22 cellular contexts compared by ENCODE assay signal in the genomic region with DNA sequence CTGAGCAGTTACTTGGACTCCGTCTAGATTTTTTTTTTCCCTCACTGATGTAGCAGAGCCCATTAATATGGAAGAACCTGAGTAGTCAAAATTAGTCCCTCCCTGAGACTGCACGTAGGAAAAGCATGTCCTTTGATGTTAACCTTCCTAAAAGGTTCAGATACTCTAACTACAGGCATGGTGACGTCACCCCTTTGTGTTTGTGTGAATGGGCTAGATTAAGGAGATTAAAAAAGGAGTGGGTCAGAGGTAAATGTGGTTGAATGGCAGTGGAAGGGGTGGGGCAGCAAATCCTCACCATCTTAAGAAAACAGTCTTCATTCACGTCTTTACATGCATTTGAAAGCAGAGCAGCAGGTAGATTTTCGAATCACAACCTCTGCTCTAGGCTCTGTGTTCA.
DNase-seq lines count a peak whose midpoint lies in the region; ATAC-seq lines count a peak whose summit lies in the region.
"Had no signal": no experiment of that assay in that cellular context is flagged by ENCODE, and none has a peak within 500 bp of the region (broad histone marks: within the 10 kb centered on the region; RNA-seq: fewer than 3 reads in every experiment).

No MANE protein-coding gene starts in this region.

- no peaks in the 10 kb centered on the region for H3K27me3 Mint-ChIP-seq in activated naive CD4-positive, alpha-beta T cell treated with anti-CD3 and anti-CD28 coated beads, Interleukin-2, amount 10 ng/mL, durations not matched to agents 7 days and 5 days
- H3K27me3 Mint-ChIP-seq: activated B cell treated with CpG ODN at 0.5 μM for 24 hours; activated CD8-positive, alpha-beta T cell treated with anti-CD3 and anti-CD28 coated beads for 36 hours; effector memory CD8-positive, alpha-beta T cell; naive thymus-derived CD8-positive, alpha-beta T cell had no signal

- no peaks in the 10 kb centered on the region for H3K36me3 Mint-ChIP-seq in activated naive CD4-positive, alpha-beta T cell treated with anti-CD3 and anti-CD28 coated beads, Interleukin-2, amount 10 ng/mL, durations not matched to agents 7 days and 5 days
- H3K36me3 Mint-ChIP-seq: activated naive CD4-positive, alpha-beta T cell treated with anti-CD3 and anti-CD28 coated beads, Interleukin-2, amount 50 U/mL, for 24 hours; naive thymus-derived CD8-positive, alpha-beta T cell had no signal

- ATAC-seq in esophagus mucosa (peak; percentile 100), HG02885 (IDR thresholded peaks at IDR 0.05; ENCODE audit: poor library complexity, unreplicated experiment) (no peak)
- ATAC-seq: activated CD8-positive, alpha-beta T cell treated with anti-CD3 and anti-CD28 coated beads for 36 hours; effector memory CD8-positive, alpha-beta T cell; heart left ventricle; naive thymus-derived CD8-positive, alpha-beta T cell; Panc1; stimulated activated naive CD8-positive, alpha-beta T cell treated with anti-CD3 and anti-CD28 coated beads, Interleukin-15, Interleukin-2, amounts not matched to agents 100 U/mL and 50 U/mL, for 24 hours had no signal

- DNase-seq in NCI-H748 (lab: John Stamatoyannopoulos, UW; ENCODE audit: unreplicated experiment), result peak; percentile 51
- DNase-seq in NCI-H748 treated with DMSO at 0.1 percent for 48 hours (lab: John Stamatoyannopoulos, UW), result no peak
- DNase-seq in NCI-H82 (lab: John Stamatoyannopoulos, UW), result peak; percentile 79
- DNase-seq in ureter (ENCODE audit: low spot score), result peak; percentile 50
- no peak for DNase-seq in NCI-H2171 treated with DMSO at 0.1 percent for 48 hours (lab: John Stamatoyannopoulos, UW)
- DNase-seq in activated naive CD4-positive, alpha-beta T cell treated with anti-CD3 and anti-CD28 coated beads, Interleukin-2, amount 10 ng/mL, durations not matched to agents 7 days and 5 days, result no peak
- DNase-seq: activated B cell treated with CpG ODN at 0.5 μM for 24 hours; activated CD8-positive, alpha-beta T cell treated with anti-CD3 and anti-CD28 coated beads for 36 hours; activated T-cell treated with anti-CD3 and anti-CD28 coated beads, Interleukin-2, amount 50 U/mL, for 48 hours; effector memory CD8-positive, alpha-beta T cell; heart left ventricle; KBM-7; mesenchymal stem cell; naive thymus-derived CD8-positive, alpha-beta T cell; NCI-H2029; NCI-H526; stimulated activated naive CD8-positive, alpha-beta T cell treated with anti-CD3 and anti-CD28 coated beads, Interleukin-15, Interleukin-2, amounts not matched to agents 100 U/mL and 50 U/mL, for 24 hours; transverse colon had no signal

- CTCF ChIA-PET in activated naive CD4-positive, alpha-beta T cell treated with anti-CD3 and anti-CD28 coated beads, Interleukin-2, amount 10 ng/mL, durations not matched to agents 7 days and 5 days (lab: Charles Lee), result no interaction called here

- H3K4me3 Mint-ChIP-seq in activated naive CD4-positive, alpha-beta T cell treated with anti-CD3 and anti-CD28 coated beads, Interleukin-2, amount 10 ng/mL, durations not matched to agents 7 days and 5 days, result no peak overlapping the region
- H3K4me3 Mint-ChIP-seq: activated B cell treated with CpG ODN at 0.5 μM for 24 hours; activated CD8-positive, alpha-beta T cell treated with anti-CD3 and anti-CD28 coated beads for 36 hours; activated naive CD4-positive, alpha-beta T cell treated with anti-CD3 and anti-CD28 coated beads, Interleukin-2, amount 50 U/mL, for 24 hours; effector memory CD8-positive, alpha-beta T cell; naive thymus-derived CD8-positive, alpha-beta T cell had no signal

- H3K27ac Mint-ChIP-seq in activated naive CD4-positive, alpha-beta T cell treated with anti-CD3 and anti-CD28 coated beads, Interleukin-2, amount 10 ng/mL, durations not matched to agents 7 days and 5 days, result no peak overlapping the region
- H3K27ac Mint-ChIP-seq: activated B cell treated with CpG ODN at 0.5 μM for 24 hours; activated CD8-positive, alpha-beta T cell treated with anti-CD3 and anti-CD28 coated beads for 36 hours; activated naive CD4-positive, alpha-beta T cell treated with anti-CD3 and anti-CD28 coated beads, Interleukin-2, amount 50 U/mL, for 24 hours; effector memory CD8-positive, alpha-beta T cell; naive thymus-derived CD8-positive, alpha-beta T cell had no signal

- no peaks in the 10 kb centered on the region for H3K4me1 Mint-ChIP-seq in activated naive CD4-positive, alpha-beta T cell treated with anti-CD3 and anti-CD28 coated beads, Interleukin-2, amount 10 ng/mL, durations not matched to agents 7 days and 5 days
- H3K4me1 Mint-ChIP-seq: activated B cell treated with CpG ODN at 0.5 μM for 24 hours; activated naive CD4-positive, alpha-beta T cell treated with anti-CD3 and anti-CD28 coated beads, Interleukin-2, amount 50 U/mL, for 24 hours; naive thymus-derived CD8-positive, alpha-beta T cell had no signal

- no peaks in the 10 kb centered on the region for H3K9me3 Mint-ChIP-seq in activated naive CD4-positive, alpha-beta T cell treated with anti-CD3 and anti-CD28 coated beads, Interleukin-2, amount 10 ng/mL, durations not matched to agents 7 days and 5 days
- H3K9me3 Mint-ChIP-seq: activated CD8-positive, alpha-beta T cell treated with anti-CD3 and anti-CD28 coated beads for 36 hours; activated naive CD4-positive, alpha-beta T cell treated with anti-CD3 and anti-CD28 coated beads, Interleukin-2, amount 50 U/mL, for 24 hours had no signal

Comparison
In these comparisons a context has a peak if more than half of its experiments do, and no peak if none do; other contexts are left out.
1. DNase-seq: peak in NCI-H748 (single experiment), NCI-H82 (single experiment) and ureter (single experiment); none in NCI-H748 treated with DMSO at 0.1 percent for 48 hours (single experiment), NCI-H2171 treated with DMSO at 0.1 percent for 48 hours (single experiment) and activated naive CD4-positive, alpha-beta T cell treated with anti-CD3 and anti-CD28 coated beads, Interleukin-2, amount 10 ng/mL, durations not matched to agents 7 days and 5 days (single experiment).